ENCODE assay signal across 17 cellular contexts in genomic region chr13:59880468-59880867, GRCh38.
A peak's percentile ranks its signal among the peaks of the same experiment; 100 is the strongest.
DNase-seq lines count a peak whose midpoint lies in the region; ATAC-seq and TF ChIP-seq lines count a peak whose summit lies in the region.
"Had no signal": no experiment of that assay in that cellular context is flagged by ENCODE, and none has a peak within 500 bp of the region (broad histone marks: within the 10 kb centered on the region; RNA-seq: fewer than 3 reads in every experiment).

No MANE protein-coding gene starts in this region.

- no peak overlapping the region for H3K9ac ChIP-seq in SK-N-SH

- H3K4me2 ChIP-seq in SK-N-SH: 0 out of 2 replicates have a peak overlapping the region, but pooled peaks have one; percentile 36

- no peaks in the 10 kb centered on the region for H3K4me1 Mint-ChIP-seq in activated T-helper 2 cell treated with anti-CD3 and anti-CD28 coated beads, Interferon-gamma antibody, Interleukin-2, Interleukin-4, amounts not matched to agents 10 μg/mL and 5 μg/mL and 100 μg/mL, durations not matched to agents 14 hours and 24 hours and 36 hours (ENCODE audit: low read depth)

- TF ChIP-seq CTCF in SK-N-SH (IDR thresholded peaks at IDR 0.05): no peak
- no peak for TF ChIP-seq CTCF in RWPE2 (IDR thresholded peaks at IDR 0.05; ENCODE audit: poor library complexity, severe bottlenecking)
- no peak for TF ChIP-seq CTCF in fibroblast of mammary gland (conservative IDR thresholded peaks at IDR 0.05; ENCODE audit: control insufficient read depth, insufficient read depth, low read depth, low read length)

- H3K4me3 Mint-ChIP-seq in activated T-helper 2 cell treated with anti-CD3 and anti-CD28 coated beads, Interferon-gamma antibody, Interleukin-2, Interleukin-4, amounts not matched to agents 10 μg/mL and 5 μg/mL and 100 μg/mL, durations not matched to agents 14 hours and 24 hours and 36 hours (ENCODE audit: low read depth): no peak overlapping the region

- no peak for DNase-seq in SK-N-SH
- DNase-seq in RWPE2 (ENCODE audit: low spot score): no peak
- peak; percentile 33 for DNase-seq in fibroblast of mammary gland (ENCODE audit: low read depth)
- DNase-seq in activated CD8-positive, alpha-beta memory T cell treated with anti-CD3 and anti-CD28 coated beads for 24 hours: no peak
- DNase-seq in amygdala (lab: John Stamatoyannopoulos, UW): no peak
- no peak for DNase-seq in NCI-H1092 (lab: John Stamatoyannopoulos, UW)
- DNase-seq in activated T-helper 2 cell treated with anti-CD3 and anti-CD28 coated beads, Interferon-gamma antibody, Interleukin-2, Interleukin-4, amounts not matched to agents 10 μg/mL and 5 μg/mL and 100 μg/mL, durations not matched to agents 14 hours and 24 hours and 36 hours (ENCODE audit: low spot score): no peak
- DNase-seq: 8988T, COR-L47, KBM-7, MG63, NCI-H1417, NCI-H2029, NCI-H524, SHP77 treated with DMSO at 0.1 percent for 48 hours had no signal

- H3K79me2 ChIP-seq in SK-N-SH (ENCODE audit: insufficient read depth): no peaks in the 10 kb centered on the region

- H3F3A ChIP-seq in SK-N-SH (replicated peaks; ENCODE audit: insufficient read depth): peaks cover 5% of the 10 kb centered on the region

- H3K27me3 ChIP-seq in SK-N-SH (ENCODE audit: insufficient read depth) (no peaks in the 10 kb centered on the region), RWPE2 (ENCODE audit: insufficient read depth, poor library complexity, severe bottlenecking) (no peaks in the 10 kb centered on the region)
- H3K27me3 ChIP-seq: MG63 had no signal

- H3K36me3 ChIP-seq in SK-N-SH (replicated peaks in 1 of 2; ENCODE audit: control insufficient read depth in 1 of 2, insufficient read depth in 2 of 2, low read length in 1 of 2) (peaks cover 2 to 7% of the 10 kb centered on the region in 2 experiments), RWPE2 (ENCODE audit: low read depth) (peaks cover 6% of the 10 kb centered on the region; the same call in 1 of the 2 replicates)

- H2AFZ ChIP-seq in SK-N-SH (ENCODE audit: low read depth): no peak overlapping the region

- POLR2A ChIA-PET in SK-N-SH (lab: Yijun Ruan, JAX): no interaction called here

- H3K4me3 ChIP-seq in SK-N-SH (ENCODE audit: low read depth in 2 of 2, low read length in 1 of 2): no peak overlapping the region
- no peak overlapping the region for H3K4me3 ChIP-seq in RWPE2 (ENCODE audit: severe bottlenecking)
- H3K4me3 ChIP-seq in fibroblast of mammary gland (ENCODE audit: control insufficient read depth, low read depth, low read length): no peak overlapping the region
- H3K4me3 ChIP-seq: MG63 had no signal

- CTCF ChIA-PET in SK-N-SH (lab: Yijun Ruan, JAX): interaction anchor here (0.7 to 2.8 kb wide), 2 partner anchors 22 to 26 kb away, joined by 3 to 7 read pairs; no protein-coding TSS in a partner anchor

- H3K9me2 ChIP-seq in SK-N-SH: no peaks in the 10 kb centered on the region

- no peaks in the 10 kb centered on the region for H3K9me3 ChIP-seq in SK-N-SH
- H3K9me3 ChIP-seq in RWPE2 (ENCODE audit: severe bottlenecking): no peaks in the 10 kb centered on the region
- H3K9me3 ChIP-seq: MG63 had no signal

- ATAC-seq in SK-N-SH treated with all-trans-retinoic acid at 6 μM for 48 hours: no peak
- peak; percentile 73; the same call in 2 of the 3 replicates for ATAC-seq in RWPE2 (ENCODE audit: low read depth)

- H3K36me3 Mint-ChIP-seq in activated T-helper 2 cell treated with anti-CD3 and anti-CD28 coated beads, Interferon-gamma antibody, Interleukin-2, Interleukin-4, amounts not matched to agents 10 μg/mL and 5 μg/mL and 100 μg/mL, durations not matched to agents 14 hours and 24 hours and 36 hours (ENCODE audit: low read depth): peaks cover 20% of the 10 kb centered on the region

- H3K27ac ChIP-seq in SK-N-SH (ENCODE audit: low read depth in 2 of 2, low read length in 1 of 2): peak overlapping the region in 1 of 2 experiments; percentile 44; a peak in 1 of 4 replicates
- no peak overlapping the region for H3K27ac ChIP-seq in RWPE2 (ENCODE audit: poor library complexity, severe bottlenecking)
- H3K27ac ChIP-seq: C4-2B had no signal

- H3K4me1 ChIP-seq in SK-N-SH (ENCODE audit: control insufficient read depth in 1 of 2, insufficient read depth in 2 of 2, low read depth in 1 of 2, low read length in 1 of 2): peaks cover 4 to 27% of the 10 kb centered on the region in 2 experiments; a peak in 3 of 4 replicates
- H3K4me1 ChIP-seq in RWPE2 (ENCODE audit: insufficient read depth, poor library complexity, severe bottlenecking): no peaks in the 10 kb centered on the region

- intact Hi-C loops in activated T-helper 2 cell treated with anti-CD3 and anti-CD28 coated beads, Interferon-gamma antibody, Interleukin-2, Interleukin-4, amounts not matched to agents 10 μg/mL and 5 μg/mL and 100 μg/mL, durations not matched to agents 14 hours and 24 hours and 36 hours (cut with micrococcal nuclease): no loop called here

- H3K27me3 Mint-ChIP-seq in activated T-helper 2 cell treated with anti-CD3 and anti-CD28 coated beads, Interferon-gamma antibody, Interleukin-2, Interleukin-4, amounts not matched to agents 10 μg/mL and 5 μg/mL and 100 μg/mL, durations not matched to agents 14 hours and 24 hours and 36 hours (ENCODE audit: low read depth): no peaks in the 10 kb centered on the region

- no peaks in the 10 kb centered on the region for H4K20me1 ChIP-seq in SK-N-SH (ENCODE audit: insufficient read depth)

- TF ChIP-seq RAD21 in SK-N-SH (IDR thresholded peaks at IDR 0.05; ENCODE audit: low read length): no peak

- H3K9me3 Mint-ChIP-seq in activated T-helper 2 cell treated with anti-CD3 and anti-CD28 coated beads, Interferon-gamma antibody, Interleukin-2, Interleukin-4, amounts not matched to agents 10 μg/mL and 5 μg/mL and 100 μg/mL, durations not matched to agents 14 hours and 24 hours and 36 hours: no peaks in the 10 kb centered on the region

- TF ChIP-seq EP300 in SK-N-SH (IDR thresholded peaks at IDR 0.05; ENCODE audit: borderline replicate concordance in 1 of 2, low read depth in 1 of 2, low read length in 1 of 2): no peak

- 48% methylated on average over 1 of the region's 1 CpG for WGBS in SK-N-SH (ENCODE audit: low lambda C conversion rate)

- H3K27ac Mint-ChIP-seq in activated T-helper 2 cell treated with anti-CD3 and anti-CD28 coated beads, Interferon-gamma antibody, Interleukin-2, Interleukin-4, amounts not matched to agents 10 μg/mL and 5 μg/mL and 100 μg/mL, durations not matched to agents 14 hours and 24 hours and 36 hours: no peak overlapping the region

TF ChIP-seq in SK-N-SH, 30 proteins besides CTCF, POLR2A, EP300 and RAD21:
- TF ChIP-seq FOXJ3 (CRISPR knock-in tag; IDR thresholded peaks at IDR 0.05): no peak

TF ChIP-seq in SK-N-SH treated with all-trans-retinoic acid at 6 μM for 48 hours, 23 proteins besides CTCF, POLR2A, EP300 and RAD21 (continues in another document):
- TF ChIP-seq, protein P1, sequence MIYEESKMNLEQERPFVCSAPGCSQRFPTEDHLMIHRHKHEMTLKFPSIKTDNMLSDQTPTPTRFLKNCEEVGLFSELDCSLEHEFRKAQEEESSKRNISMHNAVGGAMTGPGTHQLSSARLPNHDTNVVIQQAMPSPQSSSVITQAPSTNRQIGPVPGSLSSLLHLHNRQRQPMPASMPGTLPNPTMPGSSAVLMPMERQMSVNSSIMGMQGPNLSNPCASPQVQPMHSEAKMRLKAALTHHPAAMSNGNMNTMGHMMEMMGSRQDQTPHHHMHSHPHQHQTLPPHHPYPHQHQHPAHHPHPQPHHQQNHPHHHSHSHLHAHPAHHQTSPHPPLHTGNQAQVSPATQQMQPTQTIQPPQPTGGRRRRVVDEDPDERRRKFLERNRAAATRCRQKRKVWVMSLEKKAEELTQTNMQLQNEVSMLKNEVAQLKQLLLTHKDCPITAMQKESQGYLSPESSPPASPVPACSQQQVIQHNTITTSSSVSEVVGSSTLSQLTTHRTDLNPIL (CRISPR knock-in tag; IDR thresholded peaks at IDR 0.05; ENCODE audit: low read depth): no peak
- no peak for TF ChIP-seq ZNF565 (CRISPR knock-in tag; conservative IDR thresholded peaks at IDR 0.05; ENCODE audit: low read depth)
- no peak for TF ChIP-seq ZNF70 (CRISPR knock-in tag; IDR thresholded peaks at IDR 0.05)
- TF ChIP-seq ZC3H10 (CRISPR knock-in tag; IDR thresholded peaks at IDR 0.05): no peak
- no peak for TF ChIP-seq OSR1 (CRISPR knock-in tag; IDR thresholded peaks at IDR 0.05)
- TF ChIP-seq PPARA (CRISPR knock-in tag; IDR thresholded peaks at IDR 0.05; ENCODE audit: borderline replicate concordance): no peak
- TF ChIP-seq BACH2 (CRISPR knock-in tag; IDR thresholded peaks at IDR 0.05; ENCODE audit: borderline replicate concordance): no peak
- no peak for TF ChIP-seq ISL1 (CRISPR knock-in tag; IDR thresholded peaks at IDR 0.05)
- TF ChIP-seq POU6F1 (CRISPR knock-in tag; IDR thresholded peaks at IDR 0.05; ENCODE audit: borderline replicate concordance, low read depth): no peak
- no peak for TF ChIP-seq ESRRG (CRISPR knock-in tag; IDR thresholded peaks at IDR 0.05)
- no peak for TF ChIP-seq CSDC2 (CRISPR knock-in tag; IDR thresholded peaks at IDR 0.05)
- no peak for TF ChIP-seq TOX (CRISPR knock-in tag; IDR thresholded peaks at IDR 0.05; ENCODE audit: borderline replicate concordance)
- TF ChIP-seq ARNTL (CRISPR knock-in tag; IDR thresholded peaks at IDR 0.05; ENCODE audit: borderline replicate concordance, low read depth): no peak
